ENCODE assay signal across 24 cellular contexts in genomic region chr1:93652335-93652949, GRCh38. TPM values are rescaled to one million over a fixed set of nuclear protein-coding genes. Genes with fewer than 3 reads are reported as not detected.
DNase-seq lines count a peak whose midpoint lies in the region; ATAC-seq and TF ChIP-seq lines count a peak whose summit lies in the region.
"Had no signal": no experiment of that assay in that cellular context is flagged by ENCODE, and none has a peak within 500 bp of the region (broad histone marks: within the 10 kb centered on the region; RNA-seq: fewer than 3 reads in every experiment).

No MANE protein-coding gene starts in this region.

- DNase-seq in SHP77 treated with DMSO at 0.1 percent for 48 hours (lab: John Stamatoyannopoulos, UW) (peak; percentile 14), SHP77 (lab: John Stamatoyannopoulos, UW) (no peak), NCI-H510A (lab: John Stamatoyannopoulos, UW) (peak; percentile 23), fibroblast of peridontal ligament (ENCODE audit: extremely low read depth) (peak; percentile 28), adrenal gland (no peak), GDM1 (lab: John Stamatoyannopoulos, UW) (no peak), ascending aorta (ENCODE audit: low spot score in 2 of 2) (no peak)
- DNase-seq: activated CD4-positive, alpha-beta T cell treated with anti-CD3 and anti-CD28 coated beads, Interleukin-2, amount 50 U/mL, for 48 hours; activated CD4-positive, CD25-positive, alpha-beta regulatory T cell; activated naive CD8-positive, alpha-beta T cell treated with anti-CD3 and anti-CD28 coated beads, Interleukin-2, amount 10 ng/mL, durations not matched to agents 7 days and 5 days; body of pancreas; COR-L47; effector memory CD4-positive, alpha-beta T cell; GOT3; kidney glomerular epithelial cell; mammary epithelial cell; NCI-H1436 treated with DMSO at 0.1 percent for 48 hours; NCI-H524; nucleus accumbens; stimulated activated CD8-positive, alpha-beta memory T cell treated with anti-CD3 and anti-CD28 coated beads, Interleukin-4, amount 100 ng/mL, for 48 hours; T1000 had no signal

- no peak for TF ChIP-seq POLR2A in adrenal gland (IDR thresholded peaks at IDR 0.05)

- H3K4me3 ChIP-seq in adrenal gland (no peak overlapping the region), ascending aorta (no peak overlapping the region)
- H3K4me3 ChIP-seq: body of pancreas, gastroesophageal sphincter, upper lobe of left lung had no signal

- peaks cover 0 to 4% of the 10 kb centered on the region in 2 donors for H3K4me1 ChIP-seq in adrenal gland (replicated peaks in 1 of 2)
- peaks cover 0 to 10% of the 10 kb centered on the region in 2 donors for H3K4me1 ChIP-seq in ascending aorta

- H3K36me3 ChIP-seq in adrenal gland (replicated peaks in 1 of 2) (no peaks in the 10 kb centered on the region), ascending aorta (no peaks in the 10 kb centered on the region)
- H3K36me3 ChIP-seq: gastroesophageal sphincter had no signal

- TF ChIP-seq CTCF in adrenal gland (IDR thresholded peaks at IDR 0.05) (no peak), ascending aorta (IDR thresholded peaks at IDR 0.05) (no peak)

- no peaks in the 10 kb centered on the region for H3K27me3 ChIP-seq in adrenal gland
- H3K27me3 ChIP-seq in ascending aorta = no peaks in the 10 kb centered on the region
- H3K27me3 ChIP-seq: body of pancreas, gastroesophageal sphincter, upper lobe of left lung had no signal

- H3K9me3 ChIP-seq in adrenal gland (replicated peaks in 1 of 3) (no peaks in the 10 kb centered on the region), ascending aorta (no peaks in the 10 kb centered on the region)
- H3K9me3 ChIP-seq: body of pancreas, gastroesophageal sphincter, upper lobe of left lung had no signal

- H3K27ac ChIP-seq in adrenal gland (no peak overlapping the region), ascending aorta (peak overlapping the region in 1 of 2 donors; percentile 33)
- H3K27ac ChIP-seq: body of pancreas, upper lobe of left lung had no signal

- WGBS in adrenal gland, 4 donors = 81 to 88% (median 86%) methylated on average over 7 of the region's 7 CpGs

- intact Hi-C loops in adrenal gland (cut with DNase I) = no loop called here
- intact Hi-C loops in ascending aorta (cut with DNase I) = no loop called here

- no peak for ATAC-seq in HG03457 (IDR thresholded peaks at IDR 0.05; ENCODE audit: unreplicated experiment)
- ATAC-seq: body of pancreas, gastroesophageal sphincter had no signal

RNA-seq across cellular contexts. Expression of gene BCAR3, which starts 29.2 kb away (rescaled TPM):
- total RNA-seq in adrenal gland = 10 to 100 TPM; 12.7 to 31.6 (median 23.9) TPM
- 10 to 100 TPM in 2 of 3 donors, 1 to 10 TPM in 1; 6.5 to 30.6 (median 15.0) TPM for polyA plus RNA-seq in adrenal gland
- 41.0 TPM for total RNA-seq in ascending aorta

Comparison
In these comparisons a context has a peak if more than half of its experiments do, and no peak if none do; other contexts are left out.
1. DNase-seq: peak in SHP77 treated with DMSO at 0.1 percent for 48 hours (single experiment), NCI-H510A (single experiment) and fibroblast of peridontal ligament (single experiment); none in SHP77 (0 of 2), adrenal gland (0 of 7), GDM1 (single experiment) and ascending aorta (0 of 2).